In the genomic region with DNA sequence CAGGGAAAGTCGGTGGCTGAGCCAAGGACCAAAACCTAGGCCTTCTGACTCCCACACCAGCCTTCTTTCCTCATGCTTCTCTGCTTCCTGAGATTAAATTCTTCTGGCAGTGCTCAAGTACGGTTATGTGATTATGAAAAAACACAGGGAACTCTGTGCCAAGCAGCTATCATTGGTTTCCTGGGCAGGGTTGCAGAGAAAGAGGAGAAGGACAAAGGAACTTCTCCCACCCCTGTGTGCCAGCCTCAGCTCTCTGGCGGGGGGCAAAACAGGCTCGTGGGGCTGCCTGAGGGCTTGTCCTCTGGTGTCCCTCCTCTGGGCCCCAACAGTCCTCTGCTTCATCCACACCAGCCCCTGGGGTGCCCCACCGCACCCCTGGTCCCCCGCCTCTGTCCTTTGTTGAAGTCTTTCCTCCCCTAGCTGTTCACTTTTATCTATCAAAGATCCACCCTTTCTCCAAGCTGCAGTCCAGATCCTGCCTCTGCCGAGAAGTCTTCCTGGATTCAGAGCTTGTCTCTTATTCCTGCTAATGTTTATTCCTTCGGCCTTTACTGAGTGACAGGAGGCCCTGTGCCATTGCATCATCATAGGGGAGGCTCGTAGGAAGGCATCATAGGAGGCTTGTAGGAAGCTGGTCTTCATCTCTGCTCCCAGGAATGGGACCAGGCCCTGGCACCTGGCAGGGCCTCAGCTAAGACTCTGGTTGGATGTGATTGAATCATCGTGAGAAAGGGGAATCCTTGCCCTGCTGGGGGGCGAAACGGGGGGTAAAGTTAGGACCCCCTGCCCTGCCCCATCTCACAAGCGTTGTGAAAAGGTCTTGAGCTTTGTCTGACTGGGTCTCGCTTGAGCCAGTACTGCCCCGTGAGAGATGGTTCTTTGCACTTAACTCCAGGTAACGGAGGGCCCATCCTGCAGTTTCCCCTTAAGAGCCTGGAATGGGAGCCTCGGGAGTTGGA, we compare ENCODE assay signal across 1 cellular context.
TF ChIP-seq lines count a peak whose summit lies in the region.

No MANE protein-coding gene starts in this region.

TF ChIP-seq in H1, 55 proteins besides CTCF, POLR2A, EP300 and RAD21:
- TF ChIP-seq ZNF274 (IDR thresholded peaks at IDR 0.05; ENCODE audit: borderline replicate concordance, extremely low read depth, low read length) = no peak
- TF ChIP-seq CEBPB (IDR thresholded peaks at IDR 0.05; ENCODE audit: low read depth, low read length) = peak; percentile 30; the same call in 1 of the 2 replicates
